ENCODE assay signal across 15 cellular contexts in genomic region chr10:122263971-122264370, GRCh38. TPM values are rescaled to one million over a fixed set of nuclear protein-coding genes. Genes with fewer than 3 reads are reported as not detected.
DNase-seq lines count a peak whose midpoint lies in the region; ATAC-seq and TF ChIP-seq lines count a peak whose summit lies in the region.
"Had no signal": no experiment of that assay in that cellular context is flagged by ENCODE, and none has a peak within 500 bp of the region (broad histone marks: within the 10 kb centered on the region; RNA-seq: fewer than 3 reads in every experiment).

No MANE protein-coding gene starts in this region.

- peaks cover 18% of the 10 kb centered on the region for H3K9me3 Mint-ChIP-seq in glutamatergic neuron (ENCODE audit: unreplicated experiment)
- H3K9me3 Mint-ChIP-seq in activated CD4-positive, alpha-beta memory T cell treated with anti-CD3 and anti-CD28 coated beads for 36 hours = peaks cover 15% of the 10 kb centered on the region

- H3K27me3 Mint-ChIP-seq in glutamatergic neuron (ENCODE audit: unreplicated experiment) = peaks cover 10% of the 10 kb centered on the region
- peaks cover 28% of the 10 kb centered on the region for H3K27me3 Mint-ChIP-seq in activated CD4-positive, alpha-beta memory T cell treated with anti-CD3 and anti-CD28 coated beads for 36 hours

- H3K4me1 Mint-ChIP-seq in glutamatergic neuron (ENCODE audit: low read depth, unreplicated experiment) = peaks cover 20% of the 10 kb centered on the region
- no peaks in the 10 kb centered on the region for H3K4me1 Mint-ChIP-seq in activated CD4-positive, alpha-beta memory T cell treated with anti-CD3 and anti-CD28 coated beads for 36 hours (ENCODE audit: low read depth)
- H3K4me1 Mint-ChIP-seq: activated CD4-positive, alpha-beta memory T cell treated with anti-CD3 and anti-CD28 coated beads, Interleukin-2, amount 10 ng/mL, durations not matched to agents 7 days and 5 days; memory B cell had no signal

- DNase-seq in left ventricle myocardium inferior = no peak
- no peak for DNase-seq in heart right ventricle
- DNase-seq in adipocyte (ENCODE audit: low read depth) = peak; percentile 90
- no peak for DNase-seq in glutamatergic neuron
- no peak for DNase-seq in H7
- DNase-seq in activated CD4-positive, alpha-beta memory T cell treated with anti-CD3 and anti-CD28 coated beads for 36 hours = no peak
- DNase-seq: activated CD4-positive, alpha-beta memory T cell treated with anti-CD3 and anti-CD28 coated beads, Interleukin-2, amount 10 ng/mL, durations not matched to agents 7 days and 5 days; amygdala; NCI-H2171 had no signal

- H3K4me1 ChIP-seq in left ventricle myocardium inferior (peaks cover 49% of the 10 kb centered on the region), heart right ventricle (peaks cover 0 to 42% (median 8%) of the 10 kb centered on the region in 9 donors), adipocyte (ENCODE audit: control insufficient read depth, insufficient read depth, low read length) (peaks cover 34% of the 10 kb centered on the region)

- H3K36me3 Mint-ChIP-seq in glutamatergic neuron (ENCODE audit: unreplicated experiment) = peaks cover 46% of the 10 kb centered on the region
- H3K36me3 Mint-ChIP-seq in activated CD4-positive, alpha-beta memory T cell treated with anti-CD3 and anti-CD28 coated beads for 36 hours = no peaks in the 10 kb centered on the region

- H3K4me3 Mint-ChIP-seq in glutamatergic neuron (ENCODE audit: unreplicated experiment) = no peak overlapping the region
- H3K4me3 Mint-ChIP-seq in activated CD4-positive, alpha-beta memory T cell treated with anti-CD3 and anti-CD28 coated beads for 36 hours = no peak overlapping the region
- H3K4me3 Mint-ChIP-seq: activated CD4-positive, alpha-beta memory T cell treated with anti-CD3 and anti-CD28 coated beads, Interleukin-2, amount 10 ng/mL, durations not matched to agents 7 days and 5 days; memory B cell had no signal

- peak overlapping the region; percentile 74 for H3K27ac Mint-ChIP-seq in glutamatergic neuron (ENCODE audit: unreplicated experiment)
- no peak overlapping the region for H3K27ac Mint-ChIP-seq in activated CD4-positive, alpha-beta memory T cell treated with anti-CD3 and anti-CD28 coated beads for 36 hours
- H3K27ac Mint-ChIP-seq: activated CD4-positive, alpha-beta memory T cell treated with anti-CD3 and anti-CD28 coated beads, Interleukin-2, amount 10 ng/mL, durations not matched to agents 7 days and 5 days; memory B cell had no signal

- peak overlapping the region; percentile 76 for H3K9ac ChIP-seq in adipocyte (ENCODE audit: low read length)

- TF ChIP-seq CTCF in left ventricle myocardium inferior (IDR thresholded peaks at IDR 0.05; ENCODE audit: borderline replicate concordance) = no peak
- no peak for TF ChIP-seq CTCF in heart right ventricle (IDR thresholded peaks at IDR 0.05)
- no peak for TF ChIP-seq CTCF in glutamatergic neuron (IDR thresholded peaks at IDR 0.05; ENCODE audit: partially characterized antibody, unreplicated experiment)

- ATAC-seq in heart right ventricle (no peak), HG02763 (IDR thresholded peaks at IDR 0.05; ENCODE audit: unreplicated experiment) (no peak), HG03039 (IDR thresholded peaks at IDR 0.05; ENCODE audit: unreplicated experiment) (no peak)

- intact Hi-C loops in left ventricle myocardium inferior (cut with micrococcal nuclease) (no loop called here), heart right ventricle (cut with DNase I) (loop anchor here in 3 of 10 donors (10.0 kb wide), 3 partner anchors 109 to 209 kb away; no protein-coding TSS in a partner anchor)
- intact Hi-C loops in activated CD4-positive, alpha-beta memory T cell treated with anti-CD3 and anti-CD28 coated beads for 36 hours (cut with micrococcal nuclease) = no loop called here

- H3K9me3 ChIP-seq in left ventricle myocardium inferior (replicated peaks) (peaks cover 22% of the 10 kb centered on the region), heart right ventricle (peaks cover 0 to 29% (median 11%) of the 10 kb centered on the region in 11 donors), adipocyte (ENCODE audit: control insufficient read depth, low read length) (peaks cover 14% of the 10 kb centered on the region)
- H3K9me3 ChIP-seq: gastrocnemius medialis had no signal

- H3K27ac ChIP-seq in left ventricle myocardium inferior (replicated peaks) (peak overlapping the region; percentile 5), heart right ventricle (peak overlapping the region in 3 of 10 donors; percentile 17 to 35 (median 27))
- H3K27ac ChIP-seq: right atrium auricular region, SJSA1 had no signal

- WGBS in heart right ventricle, 2 donors = 24 to 37% methylated on average over 1 of the region's 1 CpG

- CTCF ChIA-PET in activated CD4-positive, alpha-beta memory T cell treated with anti-CD3 and anti-CD28 coated beads for 36 hours (lab: Charles Lee) = interaction anchor here (0.6 to 1.4 kb wide), 2 partner anchors 13 to 171 kb away, joined by 3 read pairs; no protein-coding TSS in a partner anchor

- POLR2A ChIA-PET in activated CD4-positive, alpha-beta memory T cell treated with anti-CD3 and anti-CD28 coated beads for 36 hours (lab: Charles Lee) = interaction anchor here (1.1 kb wide), 1 partner anchor 17 kb away, joined by 3 read pairs; no protein-coding TSS in a partner anchor

- H3K36me3 ChIP-seq in left ventricle myocardium inferior (peaks cover 40% of the 10 kb centered on the region), heart right ventricle (peaks cover 0 to 57% (median 0%) of the 10 kb centered on the region in 9 donors), adipocyte (ENCODE audit: control insufficient read depth, insufficient read depth, low read length, severe bottlenecking) (no peaks in the 10 kb centered on the region), H7 (replicated peaks; ENCODE audit: control insufficient read depth, insufficient read depth, low read length) (no peaks in the 10 kb centered on the region)
- H3K36me3 ChIP-seq: SJSA1 had no signal

- H3K27me3 ChIP-seq in left ventricle myocardium inferior (ENCODE audit: low read depth) = no peaks in the 10 kb centered on the region
- H3K27me3 ChIP-seq in heart right ventricle = no peaks in the 10 kb centered on the region
- no peaks in the 10 kb centered on the region for H3K27me3 ChIP-seq in adipocyte (replicated peaks; ENCODE audit: control insufficient read depth, insufficient read depth, low read length)
- no peaks in the 10 kb centered on the region for H3K27me3 ChIP-seq in H7 (ENCODE audit: control insufficient read depth, insufficient read depth, low read length)
- H3K27me3 ChIP-seq: gastrocnemius medialis, right atrium auricular region, SJSA1 had no signal

- no peak overlapping the region for H3K4me3 ChIP-seq in left ventricle myocardium inferior
- H3K4me3 ChIP-seq in heart right ventricle = no peak overlapping the region
- peak overlapping the region; percentile 69 for H3K4me3 ChIP-seq in adipocyte (ENCODE audit: low read length)
- no peak overlapping the region for H3K4me3 ChIP-seq in H7 (ENCODE audit: insufficient read depth, low read depth, low read length)
- H3K4me3 ChIP-seq: gastrocnemius medialis, right atrium auricular region, SJSA1 had no signal

RNA-seq across cellular contexts. Expression of gene BTBD16, which starts 7.1 kb away (rescaled TPM):
- total RNA-seq in left ventricle myocardium inferior = not detected
- total RNA-seq in heart right ventricle = under 1 TPM in 1 of 10 donors, not detected in 9; 0.76 TPM
- under 1 TPM in 1 of 2 donors, not detected in 1; 0.29 TPM for polyA plus RNA-seq in heart right ventricle
- total RNA-seq in glutamatergic neuron (ENCODE audit: unreplicated experiment) = 0.98 TPM
- total RNA-seq in H7 (2014; rRNA removed; shearing (Covaris generic)) = 0.15 and 0.42 TPM in 2 replicates
- not detected for total RNA-seq in activated CD4-positive, alpha-beta memory T cell treated with anti-CD3 and anti-CD28 coated beads for 36 hours
- total RNA-seq: activated CD4-positive, alpha-beta memory T cell treated with anti-CD3 and anti-CD28 coated beads, Interleukin-2, amount 10 ng/mL, durations not matched to agents 7 days and 5 days; right atrium auricular region; SJSA1 had no signal
